1 cellular context compared by ENCODE assay signal in genomic region chrX:41802958-41803357, GRCh38.
TF ChIP-seq lines count a peak whose summit lies in the region.

No MANE protein-coding gene starts in this region.

TF ChIP-seq in liver, 16 proteins besides CTCF, POLR2A, EP300 and RAD21 (continued from another document):
- TF ChIP-seq MAX (IDR thresholded peaks at IDR 0.05) (no peak), EGR1 (IDR thresholded peaks at IDR 0.05; ENCODE audit: low read depth in 2 of 2) (no peak)
